In the genomic region with DNA sequence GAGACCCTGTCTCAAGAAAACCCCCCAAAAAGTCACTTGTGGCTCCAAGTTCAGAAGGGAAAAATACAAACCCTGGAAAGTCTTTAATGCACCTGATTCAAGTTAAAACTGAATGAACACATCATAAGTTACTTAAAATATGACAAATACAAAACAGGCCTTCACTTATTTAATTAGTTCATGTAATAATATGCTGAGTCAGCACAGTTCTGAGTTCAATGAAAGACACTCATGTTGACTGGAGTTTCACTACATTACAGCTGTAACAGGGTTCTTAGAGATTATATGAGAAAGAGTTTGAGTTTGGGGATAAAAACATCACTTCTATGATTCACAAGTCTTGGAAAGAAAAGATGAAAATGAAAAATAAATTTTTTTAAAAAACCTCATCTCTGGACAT, we compare ENCODE assay signal across 24 cellular contexts.
"Had no signal": no experiment of that assay in that cellular context is flagged by ENCODE, and none has a peak within 500 bp of the region (broad histone marks: within the 10 kb centered on the region; RNA-seq: fewer than 3 reads in every experiment).

No MANE protein-coding gene starts in this region.

- DNase-seq: activated CD4-positive, alpha-beta T cell treated with anti-CD3 and anti-CD28 coated beads, Interleukin-2, amount 50 U/mL, for 1 hour; activated CD4-positive, CD25-positive, alpha-beta regulatory T cell; activated CD8-positive, alpha-beta memory T cell treated with anti-CD3 and anti-CD28 coated beads, Interleukin-2, amount 50 U/mL, for 4 hours; activated CD8-positive, alpha-beta T cell treated with anti-CD3 and anti-CD28 coated beads for 36 hours; activated gamma-delta T cell treated with Interleukin-2 at 50 U/mL for 16 hours; activated naive CD4-positive, alpha-beta T cell treated with anti-CD3 and anti-CD28 coated beads, Interleukin-2, amount 10 ng/mL, durations not matched to agents 7 days and 5 days; activated naive CD8-positive, alpha-beta T cell treated with anti-CD3 and anti-CD28 coated beads, Interleukin-2, amount 10 ng/mL, durations not matched to agents 7 days and 5 days; activated T-cell treated with anti-CD3 and anti-CD28 coated beads, Interleukin-2, amount 50 U/mL, for 72 hours; aorta; caudate nucleus; NCI-H1048; NCI-H146; NCI-H187 treated with DMSO at 0.1 percent for 48 hours; NCI-H2081 treated with DMSO at 0.1 percent for 48 hours; NCI-H446; NCI-H524; SHP77; T1000 had no signal

- H3K9me3 Mint-ChIP-seq: activated CD8-positive, alpha-beta T cell treated with anti-CD3 and anti-CD28 coated beads for 36 hours; activated naive CD4-positive, alpha-beta T cell treated with anti-CD3 and anti-CD28 coated beads, Interleukin-2, amount 10 ng/mL, durations not matched to agents 7 days and 5 days; activated naive CD8-positive, alpha-beta T cell treated with anti-CD3 and anti-CD28 coated beads, Interleukin-2, amount 10 ng/mL, durations not matched to agents 7 days and 5 days; activated T-cell treated with anti-CD3 and anti-CD28 coated beads, Interleukin-2, amount 50 U/mL, for 72 hours; activated T-helper 2 cell treated with anti-CD3 and anti-CD28 coated beads, Interferon-gamma antibody, Interleukin-2, Interleukin-4, amounts not matched to agents 10 μg/mL and 5 μg/mL and 100 μg/mL, durations not matched to agents 14 hours and 24 hours and 36 hours; T-helper 1 cell treated with Interleukin-12 subunit alpha and Interleukin-12 subunit beta and Interleukin-4 antibody, amounts not matched to agents 30 μg/mL and 1 μg/mL, for 36 hours had no signal

- H3K27ac Mint-ChIP-seq: activated CD8-positive, alpha-beta T cell treated with anti-CD3 and anti-CD28 coated beads for 36 hours; activated naive CD4-positive, alpha-beta T cell treated with anti-CD3 and anti-CD28 coated beads, Interleukin-2, amount 10 ng/mL, durations not matched to agents 7 days and 5 days; activated naive CD8-positive, alpha-beta T cell treated with anti-CD3 and anti-CD28 coated beads, Interleukin-2, amount 10 ng/mL, durations not matched to agents 7 days and 5 days; activated T-cell treated with anti-CD3 and anti-CD28 coated beads, Interleukin-2, amount 50 U/mL, for 72 hours; activated T-helper 2 cell treated with anti-CD3 and anti-CD28 coated beads, Interferon-gamma antibody, Interleukin-2, Interleukin-4, amounts not matched to agents 10 μg/mL and 5 μg/mL and 100 μg/mL, durations not matched to agents 14 hours and 24 hours and 36 hours; T-helper 1 cell treated with Interleukin-12 subunit alpha and Interleukin-12 subunit beta and Interleukin-4 antibody, amounts not matched to agents 30 μg/mL and 1 μg/mL, for 36 hours had no signal

- H3K4me1 ChIP-seq: breast epithelium, Peyer's patch had no signal

- H3K27me3 ChIP-seq: breast epithelium, Peyer's patch, SJSA1 had no signal

- ATAC-seq: activated CD8-positive, alpha-beta T cell treated with anti-CD3 and anti-CD28 coated beads for 36 hours; activated T-cell treated with anti-CD3 and anti-CD28 coated beads, Interleukin-2, amount 50 U/mL, for 72 hours had no signal

- H3K36me3 ChIP-seq: breast epithelium had no signal

- H3K27me3 Mint-ChIP-seq: activated CD8-positive, alpha-beta T cell treated with anti-CD3 and anti-CD28 coated beads for 36 hours; activated naive CD4-positive, alpha-beta T cell treated with anti-CD3 and anti-CD28 coated beads, Interleukin-2, amount 10 ng/mL, durations not matched to agents 7 days and 5 days; activated naive CD8-positive, alpha-beta T cell treated with anti-CD3 and anti-CD28 coated beads, Interleukin-2, amount 10 ng/mL, durations not matched to agents 7 days and 5 days had no signal

- H3K4me3 Mint-ChIP-seq: activated CD8-positive, alpha-beta T cell treated with anti-CD3 and anti-CD28 coated beads for 36 hours; activated naive CD4-positive, alpha-beta T cell treated with anti-CD3 and anti-CD28 coated beads, Interleukin-2, amount 10 ng/mL, durations not matched to agents 7 days and 5 days; activated naive CD8-positive, alpha-beta T cell treated with anti-CD3 and anti-CD28 coated beads, Interleukin-2, amount 10 ng/mL, durations not matched to agents 7 days and 5 days; activated T-cell treated with anti-CD3 and anti-CD28 coated beads, Interleukin-2, amount 50 U/mL, for 72 hours; T-helper 1 cell treated with Interleukin-12 subunit alpha and Interleukin-12 subunit beta and Interleukin-4 antibody, amounts not matched to agents 30 μg/mL and 1 μg/mL, for 36 hours had no signal

- H3K4me1 Mint-ChIP-seq: activated naive CD4-positive, alpha-beta T cell treated with anti-CD3 and anti-CD28 coated beads, Interleukin-2, amount 10 ng/mL, durations not matched to agents 7 days and 5 days; activated naive CD8-positive, alpha-beta T cell treated with anti-CD3 and anti-CD28 coated beads, Interleukin-2, amount 10 ng/mL, durations not matched to agents 7 days and 5 days had no signal

- H3K27ac ChIP-seq: breast epithelium, Peyer's patch, SJSA1, VCaP had no signal

- H3K4me3 ChIP-seq: breast epithelium, Peyer's patch, SJSA1 had no signal

- H3K9me3 ChIP-seq: breast epithelium, Peyer's patch, SJSA1 had no signal
